ENCODE assay signal across 26 cellular contexts in the genomic region with DNA sequence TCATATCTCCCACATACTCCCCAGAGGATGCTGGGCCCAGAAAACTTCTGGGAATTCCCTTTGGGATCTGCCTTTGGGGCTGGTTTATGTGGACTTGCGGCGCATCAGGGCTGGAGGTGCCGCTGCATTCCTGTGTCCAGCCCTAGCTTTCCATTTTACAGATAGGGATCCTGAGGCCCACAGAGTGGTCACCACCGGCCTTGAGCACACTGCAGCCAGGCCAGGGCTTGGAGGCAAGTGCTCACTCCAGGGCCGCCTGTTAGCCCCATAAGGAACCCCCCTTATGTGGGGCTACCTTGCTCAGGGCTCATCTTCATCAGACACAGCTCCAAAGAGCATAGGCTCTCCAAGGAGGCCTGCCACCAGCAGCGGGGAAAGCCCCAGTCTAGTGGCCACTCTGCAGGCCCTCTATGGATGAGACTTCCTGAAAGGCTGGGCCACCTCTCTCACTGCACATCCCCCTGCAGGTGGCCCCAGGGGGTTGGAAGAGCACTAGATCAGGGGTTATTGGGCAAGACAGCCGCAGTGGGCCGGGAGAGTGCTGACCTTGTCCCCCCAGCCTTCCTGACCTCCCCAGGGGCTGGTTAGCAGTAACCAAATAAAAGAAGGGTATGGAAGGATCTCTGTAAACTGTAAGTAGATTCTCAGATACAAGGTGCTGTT. TPM values are rescaled to one million over a fixed set of nuclear protein-coding genes. Genes with fewer than 3 reads are reported as not detected.
"Had no signal": no experiment of that assay in that cellular context is flagged by ENCODE, and none has a peak within 500 bp of the region (broad histone marks: within the 10 kb centered on the region; RNA-seq: fewer than 3 reads in every experiment).

No MANE protein-coding gene starts in this region.

- H3K9me3 ChIP-seq: adrenal gland, ascending aorta, ovary, prostate gland, tibial nerve had no signal

- DNase-seq: activated CD4-positive, alpha-beta memory T cell treated with anti-CD3 and anti-CD28 coated beads, Interleukin-2, amount 10 ng/mL, durations not matched to agents 7 days and 5 days; activated CD4-positive, alpha-beta T cell treated with anti-CD3 and anti-CD28 coated beads for 1 hour; activated CD4-positive, alpha-beta T cell treated with anti-CD3 and anti-CD28 coated beads, Interleukin-2, amount 10 ng/mL, durations not matched to agents 7 days and 5 days; activated naive CD4-positive, alpha-beta T cell treated with Interleukin-2 at 50 U/mL for 16 hours; activated naive CD8-positive, alpha-beta T cell treated with anti-CD3 and anti-CD28 coated beads for 36 hours; activated T-cell treated with anti-CD3 and anti-CD28 coated beads, Interleukin-2, amount 50 U/mL, for 4 hours; adrenal gland; endodermal cell; foreskin fibroblast; hippocampal formation; naive B cell; nephron progenitor cell; ovary; retina; stimulated activated CD4-positive, alpha-beta T cell treated with anti-CD3 and anti-CD28 coated beads, Interleukin-15, amount 100 ng/mL, for 24 hours; stimulated activated CD4-positive, alpha-beta T cell treated with anti-CD3 and anti-CD28 coated beads, Interleukin-2, amount 100 ng/mL, for 24 hours; stimulated activated naive CD4-positive, alpha-beta T cell; T-helper 2 cell had no signal

- H3K4me3 ChIP-seq: adrenal gland, ascending aorta, cardiac muscle cell, ovary, prostate gland, smooth muscle cell, tibial nerve had no signal

- H3K27ac ChIP-seq: adrenal gland, ascending aorta, cardiac muscle cell, ovary, prostate gland, tibial nerve had no signal

- FAIRE-seq: keratinocyte had no signal

- H3K27me3 ChIP-seq: adrenal gland, ascending aorta, cardiac muscle cell, ovary, tibial nerve had no signal

- H3K4me2 ChIP-seq: smooth muscle cell had no signal

- H3K4me1 ChIP-seq: adrenal gland, ascending aorta, prostate gland, tibial nerve had no signal

- H3K36me3 ChIP-seq: adrenal gland, ascending aorta, cardiac muscle cell, ovary, prostate gland, tibial nerve had no signal

RNA-seq across cellular contexts. Expression of a gene that starts 9.2 kb away (rescaled TPM):
- total RNA-seq: activated CD4-positive, alpha-beta memory T cell treated with anti-CD3 and anti-CD28 coated beads, Interleukin-2, amount 10 ng/mL, durations not matched to agents 7 days and 5 days; activated CD4-positive, alpha-beta T cell treated with anti-CD3 and anti-CD28 coated beads, Interleukin-2, amount 10 ng/mL, durations not matched to agents 7 days and 5 days; activated naive CD8-positive, alpha-beta T cell treated with anti-CD3 and anti-CD28 coated beads for 36 hours; activated T-helper 17 cell treated with anti-CD3 and anti-CD28 coated beads, Interleukin-2, amount 50 U/mL, for 72 hours; ascending aorta; mesothelial cell of epicardium; smooth muscle cell had no signal
- polyA plus RNA-seq: keratinocyte, smooth muscle cell had no signal
